ENCODE assay signal across 20 cellular contexts in the genomic region with DNA sequence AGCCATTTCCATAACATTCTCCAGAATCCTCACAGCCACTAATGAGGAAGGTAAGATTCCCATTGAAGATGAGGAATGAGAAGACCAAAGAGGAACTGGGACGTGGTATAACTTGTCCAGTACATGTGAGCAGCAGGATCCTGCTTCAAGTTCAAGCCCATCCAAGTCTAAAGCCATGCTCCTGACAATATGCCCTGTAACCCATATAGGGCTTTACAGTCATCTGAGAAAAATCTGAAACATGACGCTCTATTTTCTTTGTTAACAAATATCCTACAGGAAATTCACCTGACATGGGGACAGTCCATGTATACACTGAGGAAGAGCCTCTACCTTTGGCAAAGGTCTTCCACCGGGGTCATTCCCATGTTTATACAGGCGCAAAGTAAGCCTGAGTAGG.
"Had no signal": no experiment of that assay in that cellular context is flagged by ENCODE, and none has a peak within 500 bp of the region (broad histone marks: within the 10 kb centered on the region; RNA-seq: fewer than 3 reads in every experiment).

No MANE protein-coding gene starts in this region.

- H3K27me3 ChIP-seq: colonic mucosa, gastrocnemius medialis, neutrophil, pancreas, stomach had no signal

- H3K27me3 Mint-ChIP-seq: activated naive CD8-positive, alpha-beta T cell treated with anti-CD3 and anti-CD28 coated beads, Interleukin-2, amount 10 ng/mL, durations not matched to agents 7 days and 5 days; central memory CD8-positive, alpha-beta T cell had no signal

- H3K4me1 Mint-ChIP-seq: endodermal cell had no signal

- DNase-seq: activated naive CD8-positive, alpha-beta T cell treated with anti-CD3 and anti-CD28 coated beads, Interleukin-2, amount 10 ng/mL, durations not matched to agents 7 days and 5 days; activated T-cell treated with anti-CD3 and anti-CD28 coated beads, Interleukin-2, amount 50 U/mL, for 72 hours; anterior cingulate cortex; colonic mucosa; erythroblast; gastrocnemius medialis; head of caudate nucleus; kidney; pancreas; stimulated activated CD4-positive, alpha-beta T cell treated with anti-CD3 and anti-CD28 coated beads, Interleukin-4, amount 100 ng/mL, for 1 hour; stomach; T-helper 1 cell; T1000 had no signal

- H3K27ac Mint-ChIP-seq: activated naive CD8-positive, alpha-beta T cell treated with anti-CD3 and anti-CD28 coated beads, Interleukin-2, amount 10 ng/mL, durations not matched to agents 7 days and 5 days; activated T-cell treated with anti-CD3 and anti-CD28 coated beads, Interleukin-2, amount 50 U/mL, for 72 hours; endodermal cell; mesothelial cell of epicardium had no signal

- ATAC-seq: activated T-cell treated with anti-CD3 and anti-CD28 coated beads, Interleukin-2, amount 50 U/mL, for 72 hours; gastrocnemius medialis; left lobe of liver; pancreas; sciatic nerve had no signal

- H3K4me3 Mint-ChIP-seq: activated naive CD8-positive, alpha-beta T cell treated with anti-CD3 and anti-CD28 coated beads, Interleukin-2, amount 10 ng/mL, durations not matched to agents 7 days and 5 days; endodermal cell; mesothelial cell of epicardium had no signal

- H3K36me3 Mint-ChIP-seq: brain, mesothelial cell of epicardium had no signal

- H3K27ac ChIP-seq: colonic mucosa, gastrocnemius medialis, neutrophil, pancreas, stomach had no signal

- H3K9me3 Mint-ChIP-seq: activated naive CD8-positive, alpha-beta T cell treated with anti-CD3 and anti-CD28 coated beads, Interleukin-2, amount 10 ng/mL, durations not matched to agents 7 days and 5 days; activated T-cell treated with anti-CD3 and anti-CD28 coated beads, Interleukin-2, amount 50 U/mL, for 72 hours; brain; central memory CD8-positive, alpha-beta T cell; endodermal cell; mesothelial cell of epicardium had no signal

- H3K9me3 ChIP-seq: colonic mucosa, gastrocnemius medialis, neutrophil, pancreas, stomach had no signal
